ENCODE assay signal across 1 cellular context in genomic region chr5:123452401-123452800, GRCh38.
TF ChIP-seq lines count a peak whose summit lies in the region.

No MANE protein-coding gene starts in this region.

TF ChIP-seq in WTC11, 78 proteins besides CTCF, POLR2A, EP300 and RAD21 (continued from another document):
- TF ChIP-seq ATF6 (CRISPR knock-in tag; IDR thresholded peaks at IDR 0.05) (no peak), JAZF1 (CRISPR knock-in tag; IDR thresholded peaks at IDR 0.05) (no peak)
